Comparison of ENCODE assay signal across 28 cellular contexts in genomic region chr2:152250421-152251100, GRCh38.
"Had no signal": no experiment of that assay in that cellular context is flagged by ENCODE, and none has a peak within 500 bp of the region (broad histone marks: within the 10 kb centered on the region; RNA-seq: fewer than 3 reads in every experiment).

No MANE protein-coding gene starts in this region.

- H3K4me1 ChIP-seq: adrenal gland, body of pancreas, esophagus squamous epithelium had no signal

- H3K27ac ChIP-seq: adrenal gland, body of pancreas, cardiac muscle cell, coronary artery, esophagus squamous epithelium, gastroesophageal sphincter had no signal

- H3K27me3 ChIP-seq: adrenal gland, body of pancreas, cardiac muscle cell, gastroesophageal sphincter had no signal

- H3K4me3 ChIP-seq: adrenal gland, body of pancreas, cardiac muscle cell, coronary artery, esophagus squamous epithelium, gastroesophageal sphincter had no signal

- DNase-seq: activated CD4-positive, alpha-beta memory T cell treated with anti-CD3 and anti-CD28 coated beads for 36 hours; activated CD4-positive, alpha-beta T cell treated with anti-CD3 and anti-CD28 coated beads for 36 hours; activated CD4-positive, alpha-beta T cell treated with anti-CD3 and anti-CD28 coated beads, Interleukin-2, amount 10 ng/mL, durations not matched to agents 24 days and 14 days; activated CD4-positive, CD25-positive, alpha-beta regulatory T cell; activated CD4-positive, CD25-positive, alpha-beta regulatory T cell treated with anti-CD3 and anti-CD28 coated beads, Interleukin-2, amount 50 U/mL, for 72 hours; activated CD8-positive, alpha-beta memory T cell treated with anti-CD3 and anti-CD28 coated beads, Interleukin-2, amount 10 ng/mL, durations not matched to agents 7 days and 5 days; activated CD8-positive, alpha-beta memory T cell treated with anti-CD3 and anti-CD28 coated beads, Interleukin-2, amount 50 U/mL, for 4 hours; activated CD8-positive, alpha-beta T cell treated with anti-CD3 and anti-CD28 coated beads, Interleukin-2, amount 10 ng/mL, durations not matched to agents 7 days and 5 days; activated effector memory CD4-positive, alpha-beta T cell treated with anti-CD3 and anti-CD28 coated beads, Interleukin-2, amount 50 U/mL, for 16 hours; activated naive CD4-positive, alpha-beta T cell treated with anti-CD3 and anti-CD28 coated beads for 36 hours; activated naive CD8-positive, alpha-beta T cell treated with anti-CD3 and anti-CD28 coated beads for 36 hours; activated naive CD8-positive, alpha-beta T cell treated with anti-CD3 and anti-CD28 coated beads, Interleukin-2, amount 50 U/mL, for 24 hours; activated T-cell treated with anti-CD3 and anti-CD28 coated beads, Interleukin-2, amount 50 U/mL, for 1 hour; activated T-cell treated with anti-CD3 and anti-CD28 coated beads, Interleukin-2, amount 50 U/mL, for 48 hours; adrenal gland; amygdala; aorta; body of pancreas; central memory CD4-positive, alpha-beta T cell; effector CD4-positive, alpha-beta T cell; effector memory CD8-positive, alpha-beta T cell; erythroblast; esophagus squamous epithelium; foreskin melanocyte; T-helper 2 cell had no signal

- H3K9me3 ChIP-seq: adrenal gland, body of pancreas, esophagus squamous epithelium, gastroesophageal sphincter had no signal

- H3K36me3 ChIP-seq: adrenal gland, cardiac muscle cell, esophagus squamous epithelium, gastroesophageal sphincter had no signal
